In the genomic region with DNA sequence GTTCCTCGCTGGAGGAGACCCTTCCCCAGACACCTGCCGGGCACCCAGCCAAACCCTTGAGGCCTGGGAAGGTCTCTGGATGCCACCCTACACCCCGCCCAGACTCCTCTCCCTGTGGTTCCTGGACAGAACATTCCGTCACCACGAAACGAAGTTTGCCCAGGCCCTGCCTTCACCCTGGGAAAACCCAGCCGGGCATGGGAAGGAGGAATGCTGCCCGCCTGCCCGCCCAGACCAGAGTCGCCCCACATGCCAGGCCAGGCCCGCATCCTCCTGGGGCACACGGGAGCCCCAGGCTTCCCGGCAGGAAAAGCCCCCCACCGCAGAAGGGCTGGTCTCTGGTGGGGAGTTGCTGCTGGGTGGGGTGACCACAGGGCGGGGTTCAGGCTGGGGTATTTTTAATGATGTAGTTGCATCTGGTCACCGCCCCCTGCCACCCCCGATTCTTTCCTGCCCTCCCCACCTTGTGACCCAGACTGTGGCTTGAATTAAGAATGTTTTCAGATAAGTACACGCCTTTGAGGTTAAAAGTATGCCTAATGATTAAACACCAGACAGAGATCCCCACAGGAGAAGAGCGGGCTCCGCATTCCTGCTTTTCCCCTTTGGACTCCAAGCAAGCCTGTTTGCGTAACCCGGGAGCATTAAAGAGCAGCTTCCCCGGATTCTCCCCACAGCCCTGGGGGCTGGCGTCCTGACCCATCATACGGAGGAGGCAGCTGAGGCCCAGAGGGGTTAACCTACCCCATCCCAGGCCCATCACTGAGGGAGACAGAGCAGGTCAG, we compare ENCODE assay signal across 9 cellular contexts. TPM values are rescaled to one million over a fixed set of nuclear protein-coding genes. Genes with fewer than 3 reads are reported as not detected.
A peak's percentile ranks its signal among the peaks of the same experiment; 100 is the strongest.
DNase-seq lines count a peak whose midpoint lies in the region; ATAC-seq and TF ChIP-seq lines count a peak whose summit lies in the region.
"Had no signal": no experiment of that assay in that cellular context is flagged by ENCODE, and none has a peak within 500 bp of the region (broad histone marks: within the 10 kb centered on the region; RNA-seq: fewer than 3 reads in every experiment).

No MANE protein-coding gene starts in this region.

- H3K9me3 Mint-ChIP-seq in activated CD4-positive, alpha-beta T cell treated with anti-CD3 and anti-CD28 coated beads, Interleukin-2, amount 10 ng/mL, durations not matched to agents 24 days and 14 days, result no peaks in the 10 kb centered on the region
- no peaks in the 10 kb centered on the region for H3K9me3 Mint-ChIP-seq in activated T-helper 17 cell treated with anti-CD3 and anti-CD28 coated beads, Interleukin-2, amount 50 U/mL, for 72 hours

- H3K27ac ChIP-seq in liver (ENCODE audit: low read depth in 1 of 2, low read length in 2 of 2) (peak overlapping the region; percentile 70 to 76), thoracic aorta (peak overlapping the region; percentile 87 to 92)

- 29% methylated on average over 25 of the region's 25 CpGs for whole genome bisulfite sequencing in liver

- H3K27me3 ChIP-seq in liver (ENCODE audit: control insufficient read depth in 4 of 4, insufficient read depth in 4 of 4, low read length in 3 of 4) (no peaks in the 10 kb centered on the region), thoracic aorta (replicated peaks; ENCODE audit: insufficient read depth) (no peaks in the 10 kb centered on the region)

- ATAC-seq in thoracic aorta (ENCODE audit: insufficient number of reproducible peaks, low FRiP score, low read depth), result no peak
- ATAC-seq in activated T-helper 17 cell treated with anti-CD3 and anti-CD28 coated beads, Interleukin-2, amount 50 U/mL, for 72 hours (replicated peaks), result no peak
- ATAC-seq: activated CD8-positive, alpha-beta memory T cell treated with anti-CD3 and anti-CD28 coated beads, Interleukin-2, amount 10 ng/mL, durations not matched to agents 7 days and 5 days had no signal

- no peak for TF ChIP-seq CTCF in liver (IDR thresholded peaks at IDR 0.05; ENCODE audit: low read depth, low read length, missing input control)
- TF ChIP-seq CTCF in thoracic aorta (IDR thresholded peaks at IDR 0.05), result no peak

- H3K36me3 ChIP-seq in liver (ENCODE audit: control insufficient read depth in 4 of 4, insufficient read depth in 3 of 4, low read depth in 1 of 4, low read length in 3 of 4) (peaks cover 2 to 10% (median 6%) of the 10 kb centered on the region in 4 donors), thoracic aorta (peaks cover 37% of the 10 kb centered on the region)

- H3K27ac Mint-ChIP-seq in activated CD4-positive, alpha-beta T cell treated with anti-CD3 and anti-CD28 coated beads, Interleukin-2, amount 10 ng/mL, durations not matched to agents 24 days and 14 days, result no peak overlapping the region
- H3K27ac Mint-ChIP-seq in activated T-helper 17 cell treated with anti-CD3 and anti-CD28 coated beads, Interleukin-2, amount 50 U/mL, for 72 hours, result no peak overlapping the region
- H3K27ac Mint-ChIP-seq: activated CD8-positive, alpha-beta memory T cell treated with anti-CD3 and anti-CD28 coated beads, Interleukin-2, amount 10 ng/mL, durations not matched to agents 7 days and 5 days had no signal

- no peak overlapping the region for H3K9ac ChIP-seq in liver (ENCODE audit: low read depth in 1 of 2, low read length in 2 of 2)

- TF ChIP-seq RAD21 in liver (IDR thresholded peaks at IDR 0.05), result no peak

- no peaks in the 10 kb centered on the region for H3K27me3 Mint-ChIP-seq in activated CD4-positive, alpha-beta T cell treated with anti-CD3 and anti-CD28 coated beads, Interleukin-2, amount 10 ng/mL, durations not matched to agents 24 days and 14 days
- H3K27me3 Mint-ChIP-seq in activated T-helper 17 cell treated with anti-CD3 and anti-CD28 coated beads, Interleukin-2, amount 50 U/mL, for 72 hours, result no peaks in the 10 kb centered on the region
- H3K27me3 Mint-ChIP-seq: activated CD8-positive, alpha-beta memory T cell treated with anti-CD3 and anti-CD28 coated beads, Interleukin-2, amount 10 ng/mL, durations not matched to agents 7 days and 5 days had no signal

- no peaks in the 10 kb centered on the region for H3K4me1 Mint-ChIP-seq in activated CD4-positive, alpha-beta T cell treated with anti-CD3 and anti-CD28 coated beads, Interleukin-2, amount 10 ng/mL, durations not matched to agents 24 days and 14 days
- H3K4me1 Mint-ChIP-seq in activated T-helper 17 cell treated with anti-CD3 and anti-CD28 coated beads, Interleukin-2, amount 50 U/mL, for 72 hours, result no peaks in the 10 kb centered on the region
- H3K4me1 Mint-ChIP-seq: activated CD8-positive, alpha-beta memory T cell treated with anti-CD3 and anti-CD28 coated beads, Interleukin-2, amount 10 ng/mL, durations not matched to agents 7 days and 5 days had no signal

- H3K36me3 Mint-ChIP-seq in activated CD4-positive, alpha-beta T cell treated with anti-CD3 and anti-CD28 coated beads, Interleukin-2, amount 10 ng/mL, durations not matched to agents 24 days and 14 days (ENCODE audit: low read depth), result no peaks in the 10 kb centered on the region
- no peaks in the 10 kb centered on the region for H3K36me3 Mint-ChIP-seq in activated T-helper 17 cell treated with anti-CD3 and anti-CD28 coated beads, Interleukin-2, amount 50 U/mL, for 72 hours (ENCODE audit: low read depth)
- H3K36me3 Mint-ChIP-seq: activated CD8-positive, alpha-beta memory T cell treated with anti-CD3 and anti-CD28 coated beads, Interleukin-2, amount 10 ng/mL, durations not matched to agents 7 days and 5 days had no signal

- intact Hi-C loops in activated CD4-positive, alpha-beta T cell treated with anti-CD3 and anti-CD28 coated beads, Interleukin-2, amount 10 ng/mL, durations not matched to agents 24 days and 14 days (cut with micrococcal nuclease), result no loop called here

- H3K4me1 ChIP-seq in liver (ENCODE audit: control insufficient read depth in 4 of 4, insufficient read depth in 4 of 4, low read length in 3 of 4), result peaks cover 58 to 84% (median 70%) of the 10 kb centered on the region in 4 donors
- H3K4me1 ChIP-seq in thoracic aorta (ENCODE audit: control insufficient read depth in 1 of 2, low read depth in 2 of 2), result peaks cover 75 to 100% of the 10 kb centered on the region in 2 donors

- H3K9me3 ChIP-seq in liver (ENCODE audit: control insufficient read depth in 4 of 4, low read length in 3 of 4) (no peaks in the 10 kb centered on the region), thoracic aorta (no peaks in the 10 kb centered on the region)

- H3K4me3 Mint-ChIP-seq in activated CD4-positive, alpha-beta T cell treated with anti-CD3 and anti-CD28 coated beads, Interleukin-2, amount 10 ng/mL, durations not matched to agents 24 days and 14 days, result no peak overlapping the region
- no peak overlapping the region for H3K4me3 Mint-ChIP-seq in activated T-helper 17 cell treated with anti-CD3 and anti-CD28 coated beads, Interleukin-2, amount 50 U/mL, for 72 hours
- H3K4me3 Mint-ChIP-seq: activated CD8-positive, alpha-beta memory T cell treated with anti-CD3 and anti-CD28 coated beads, Interleukin-2, amount 10 ng/mL, durations not matched to agents 7 days and 5 days had no signal

- H3K4me3 ChIP-seq in liver (ENCODE audit: low read depth in 1 of 3, low read length in 3 of 3), result no peak overlapping the region
- H3K4me3 ChIP-seq in thoracic aorta, result no peak overlapping the region

- peak; percentile 89 for DNase-seq in HT-29 (ENCODE audit: low spot score)
- DNase-seq in cerebellar cortex (ENCODE audit: low spot score), result peak; percentile 20
- DNase-seq in thoracic aorta (ENCODE audit: low spot score), result no peak
- DNase-seq in dermis blood vessel endothelial cell, result no peak
- DNase-seq in activated CD4-positive, alpha-beta T cell treated with anti-CD3 and anti-CD28 coated beads, Interleukin-2, amount 10 ng/mL, durations not matched to agents 24 days and 14 days, result no peak
- no peak for DNase-seq in stimulated activated CD4-positive, alpha-beta T cell treated with anti-CD3 and anti-CD28 coated beads, Interleukin-4, amount 100 ng/mL, for 24 hours
- DNase-seq: activated CD8-positive, alpha-beta memory T cell treated with anti-CD3 and anti-CD28 coated beads, Interleukin-2, amount 10 ng/mL, durations not matched to agents 7 days and 5 days had no signal

TF ChIP-seq in liver, 16 proteins besides CTCF, POLR2A, EP300 and RAD21:
- TF ChIP-seq YY1 (IDR thresholded peaks at IDR 0.05), result no peak
- TF ChIP-seq FOXA2 (IDR thresholded peaks at IDR 0.05), result no peak
- no peak for TF ChIP-seq TAF1 (conservative IDR thresholded peaks at IDR 0.05)
- TF ChIP-seq MAX (IDR thresholded peaks at IDR 0.05), result no peak
- peak; percentile 43 for TF ChIP-seq NR2F2 (IDR thresholded peaks at IDR 0.05)
- TF ChIP-seq FOXA1 (IDR thresholded peaks at IDR 0.05), result no peak
- TF ChIP-seq RXRA (IDR thresholded peaks at IDR 0.05), result peak in 1 of 2 donors; percentile 62
- TF ChIP-seq, protein P1, sequence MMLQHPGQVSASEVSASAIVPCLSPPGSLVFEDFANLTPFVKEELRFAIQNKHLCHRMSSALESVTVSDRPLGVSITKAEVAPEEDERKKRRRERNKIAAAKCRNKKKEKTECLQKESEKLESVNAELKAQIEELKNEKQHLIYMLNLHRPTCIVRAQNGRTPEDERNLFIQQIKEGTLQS (IDR thresholded peaks at IDR 0.05), result no peak
- peak; percentile 50 for TF ChIP-seq HNF4G (IDR thresholded peaks at IDR 0.05)
- no peak for TF ChIP-seq GABPA (IDR thresholded peaks at IDR 0.05 in 1 of 2, conservative IDR thresholded peaks at IDR 0.05 in 1 of 2)
- peak; percentile 71 for TF ChIP-seq SP1 (IDR thresholded peaks at IDR 0.05)
- peak; percentile 51 to 74 for TF ChIP-seq HNF4A (conservative IDR thresholded peaks at IDR 0.05)
- no peak for TF ChIP-seq EGR1 (IDR thresholded peaks at IDR 0.05; ENCODE audit: low read depth in 2 of 2)

RNA-seq across cellular contexts. Expression of gene PPARA, which starts 44.6 kb away (rescaled TPM):
- 14.6 and 18.1 TPM in 2 replicates for total RNA-seq in HT-29 (2014; rRNA removed; shearing (Covaris generic))
- total RNA-seq in liver (10 to 100 TPM; 47.5 to 78.8 TPM), thoracic aorta (10 to 100 TPM; 21.9 to 67.8 TPM), dermis blood vessel endothelial cell (12.5 and 20.6 TPM in 2 replicates)
- 10 to 100 TPM; 31.2 to 35.1 TPM for polyA plus RNA-seq in liver
- total RNA-seq in activated CD4-positive, alpha-beta T cell treated with anti-CD3 and anti-CD28 coated beads, Interleukin-2, amount 10 ng/mL, durations not matched to agents 24 days and 14 days, result 13.0 and 14.4 TPM in 2 replicates
- 10 to 100 TPM; 15.4 to 18.7 TPM for total RNA-seq in activated T-helper 17 cell treated with anti-CD3 and anti-CD28 coated beads, Interleukin-2, amount 50 U/mL, for 72 hours

Comparison
In these comparisons a context has a peak if more than half of its experiments do, and no peak if none do; other contexts are left out.
1. DNase-seq: peak in HT-29 (single experiment) and cerebellar cortex (single experiment); none in thoracic aorta (single experiment), dermis blood vessel endothelial cell (single experiment), activated CD4-positive, alpha-beta T cell treated with anti-CD3 and anti-CD28 coated beads, Interleukin-2, amount 10 ng/mL, durations not matched to agents 24 days and 14 days (single experiment) and stimulated activated CD4-positive, alpha-beta T cell treated with anti-CD3 and anti-CD28 coated beads, Interleukin-4, amount 100 ng/mL, for 24 hours (single experiment).